ENCODE assay signal across 8 cellular contexts in genomic region chr4:80336582-80336981, GRCh38. TPM values are rescaled to one million over a fixed set of nuclear protein-coding genes. Genes with fewer than 3 reads are reported as not detected.
DNase-seq lines count a peak whose midpoint lies in the region; ATAC-seq lines count a peak whose summit lies in the region.

No MANE protein-coding gene starts in this region.

- in situ Hi-C loops in T47D (cut with HindIII; ENCODE audit: low pct_unique_long_range_greater_than_20kb, low sequenced_read_pairs) = no loop called here

- intact Hi-C loops in left colon (cut with DNase I, micrococcal nuclease) = no loop called here

- peak; percentile 14 for DNase-seq in NCI-H510A treated with DMSO at 0.1 percent for 48 hours (lab: John Stamatoyannopoulos, UW)
- no peak for DNase-seq in NCI-H510A (lab: John Stamatoyannopoulos, UW)
- DNase-seq in NCI-H1694 treated with DMSO at 0.1 percent for 48 hours (lab: John Stamatoyannopoulos, UW) = peak; percentile 23
- peak; percentile 13 to 54 for DNase-seq in T47D (ENCODE audit: low read depth in 1 of 2, low spot score in 1 of 2)
- peak in 1 of 2 donors; percentile 8 for DNase-seq in left colon
- DNase-seq in activated CD8-positive, alpha-beta memory T cell treated with anti-CD3 and anti-CD28 coated beads, Interleukin-2, amount 50 U/mL, for 4 hours = no peak

- peak; percentile 54 for ATAC-seq in left colon
- ATAC-seq in GM19395 (IDR thresholded peaks at IDR 0.05; ENCODE audit: unreplicated experiment) = no peak
- ATAC-seq in GM21381 (IDR thresholded peaks at IDR 0.05; ENCODE audit: unreplicated experiment) = no peak

RNA-seq across cellular contexts. Expression of gene CFAP299, which starts 1.1 kb away (rescaled TPM):
- total RNA-seq in left colon = not detected

Comparison
In these comparisons a context has a peak if more than half of its experiments do, and no peak if none do; other contexts are left out.
1. DNase-seq: peak in NCI-H510A treated with DMSO at 0.1 percent for 48 hours (single experiment), NCI-H1694 treated with DMSO at 0.1 percent for 48 hours (single experiment) and T47D (2 of 2); none in NCI-H510A (single experiment) and activated CD8-positive, alpha-beta memory T cell treated with anti-CD3 and anti-CD28 coated beads, Interleukin-2, amount 50 U/mL, for 4 hours (single experiment).